1 cellular context compared by ENCODE assay signal in genomic region chr3:150797155-150797554, GRCh38.
TF ChIP-seq lines count a peak whose summit lies in the region.

No MANE protein-coding gene starts in this region.

TF ChIP-seq in H1, 55 proteins besides CTCF, POLR2A, EP300 and RAD21:
- TF ChIP-seq SUZ12 (IDR thresholded peaks at IDR 0.05; ENCODE audit: low read length) (no peak), CTBP2 (IDR thresholded peaks at IDR 0.05; ENCODE audit: borderline replicate concordance, insufficient read depth, insufficient read length, low read length) (no peak), CEBPB (IDR thresholded peaks at IDR 0.05; ENCODE audit: low read depth, low read length) (no peak), MAX (IDR thresholded peaks at IDR 0.05) (no peak), CBX8 (IDR thresholded peaks at IDR 0.05; ENCODE audit: borderline replicate concordance, low read depth, low read length) (no peak), RFX5 (IDR thresholded peaks at IDR 0.05; ENCODE audit: borderline replicate concordance, low read depth, low read length) (no peak), ATF3 (IDR thresholded peaks at IDR 0.05; ENCODE audit: insufficient read depth, low read depth, low read length) (no peak), SIRT6 (IDR thresholded peaks at IDR 0.05; ENCODE audit: low read length) (no peak), EGR1 (IDR thresholded peaks at IDR 0.05; ENCODE audit: borderline replicate concordance, low read depth, low read length) (no peak), KDM1A (IDR thresholded peaks at IDR 0.05; ENCODE audit: borderline replicate concordance, low read length) (no peak), SP1 (IDR thresholded peaks at IDR 0.05; ENCODE audit: low read depth, low read length) (no peak), RXRA (IDR thresholded peaks at IDR 0.05; ENCODE audit: insufficient read depth, low read depth, low read length) (no peak), SAP30 (IDR thresholded peaks at IDR 0.05; ENCODE audit: insufficient read depth, insufficient replicate concordance, low read length) (no peak), TCF12 (IDR thresholded peaks at IDR 0.05; ENCODE audit: low read depth, low read length) (no peak), HDAC6 (IDR thresholded peaks at IDR 0.05; ENCODE audit: low read depth, low read length) (no peak), HDAC2 (IDR thresholded peaks at IDR 0.05; ENCODE audit: borderline replicate concordance in 1 of 2, low read depth in 2 of 2, low read length in 2 of 2) (no peak)
TF ChIP-seq in H1: peak in this region for 0.
